1 cellular context compared by ENCODE assay signal in the genomic region with DNA sequence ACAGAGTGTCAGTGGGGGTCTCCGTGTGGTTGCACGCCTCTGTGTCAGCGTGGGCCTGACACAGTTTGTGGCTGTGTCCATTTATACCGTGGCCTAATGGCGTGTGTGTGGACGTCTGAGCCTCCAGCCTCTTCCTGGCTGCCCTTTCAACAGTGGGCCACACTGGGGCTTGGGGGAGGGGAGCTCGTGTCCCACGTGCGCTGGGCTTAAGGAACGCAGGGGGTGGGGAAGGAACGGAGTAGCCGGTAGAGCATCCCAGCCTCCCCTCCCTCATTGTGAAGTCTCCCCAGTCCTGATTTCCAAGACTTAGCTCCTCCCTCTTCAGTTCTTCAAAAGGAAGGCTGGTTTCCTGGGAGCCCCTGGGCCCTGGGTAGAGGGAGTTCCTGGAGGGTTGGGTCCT.
TF ChIP-seq lines count a peak whose summit lies in the region.

No MANE protein-coding gene starts in this region.

TF ChIP-seq in GM23338, 12 proteins besides CTCF, POLR2A, EP300 and RAD21:
- TF ChIP-seq, protein P1, sequence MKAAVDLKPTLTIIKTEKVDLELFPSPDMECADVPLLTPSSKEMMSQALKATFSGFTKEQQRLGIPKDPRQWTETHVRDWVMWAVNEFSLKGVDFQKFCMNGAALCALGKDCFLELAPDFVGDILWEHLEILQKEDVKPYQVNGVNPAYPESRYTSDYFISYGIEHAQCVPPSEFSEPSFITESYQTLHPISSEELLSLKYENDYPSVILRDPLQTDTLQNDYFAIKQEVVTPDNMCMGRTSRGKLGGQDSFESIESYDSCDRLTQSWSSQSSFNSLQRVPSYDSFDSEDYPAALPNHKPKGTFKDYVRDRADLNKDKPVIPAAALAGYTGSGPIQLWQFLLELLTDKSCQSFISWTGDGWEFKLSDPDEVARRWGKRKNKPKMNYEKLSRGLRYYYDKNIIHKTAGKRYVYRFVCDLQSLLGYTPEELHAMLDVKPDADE (IDR thresholded peaks at IDR 0.05) = no peak
- TF ChIP-seq ZNF462 (CRISPR knock-in tag; IDR thresholded peaks at IDR 0.05) = no peak
- TF ChIP-seq, protein P2, sequence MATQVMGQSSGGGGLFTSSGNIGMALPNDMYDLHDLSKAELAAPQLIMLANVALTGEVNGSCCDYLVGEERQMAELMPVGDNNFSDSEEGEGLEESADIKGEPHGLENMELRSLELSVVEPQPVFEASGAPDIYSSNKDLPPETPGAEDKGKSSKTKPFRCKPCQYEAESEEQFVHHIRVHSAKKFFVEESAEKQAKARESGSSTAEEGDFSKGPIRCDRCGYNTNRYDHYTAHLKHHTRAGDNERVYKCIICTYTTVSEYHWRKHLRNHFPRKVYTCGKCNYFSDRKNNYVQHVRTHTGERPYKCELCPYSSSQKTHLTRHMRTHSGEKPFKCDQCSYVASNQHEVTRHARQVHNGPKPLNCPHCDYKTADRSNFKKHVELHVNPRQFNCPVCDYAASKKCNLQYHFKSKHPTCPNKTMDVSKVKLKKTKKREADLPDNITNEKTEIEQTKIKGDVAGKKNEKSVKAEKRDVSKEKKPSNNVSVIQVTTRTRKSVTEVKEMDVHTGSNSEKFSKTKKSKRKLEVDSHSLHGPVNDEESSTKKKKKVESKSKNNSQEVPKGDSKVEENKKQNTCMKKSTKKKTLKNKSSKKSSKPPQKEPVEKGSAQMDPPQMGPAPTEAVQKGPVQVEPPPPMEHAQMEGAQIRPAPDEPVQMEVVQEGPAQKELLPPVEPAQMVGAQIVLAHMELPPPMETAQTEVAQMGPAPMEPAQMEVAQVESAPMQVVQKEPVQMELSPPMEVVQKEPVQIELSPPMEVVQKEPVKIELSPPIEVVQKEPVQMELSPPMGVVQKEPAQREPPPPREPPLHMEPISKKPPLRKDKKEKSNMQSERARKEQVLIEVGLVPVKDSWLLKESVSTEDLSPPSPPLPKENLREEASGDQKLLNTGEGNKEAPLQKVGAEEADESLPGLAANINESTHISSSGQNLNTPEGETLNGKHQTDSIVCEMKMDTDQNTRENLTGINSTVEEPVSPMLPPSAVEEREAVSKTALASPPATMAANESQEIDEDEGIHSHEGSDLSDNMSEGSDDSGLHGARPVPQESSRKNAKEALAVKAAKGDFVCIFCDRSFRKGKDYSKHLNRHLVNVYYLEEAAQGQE (IDR thresholded peaks at IDR 0.05; ENCODE audit: unreplicated experiment) = no peak
- 0 out of 2 replicates have a peak, but pooled peaks have one; percentile 6 for TF ChIP-seq CREB1 (CRISPR knock-in tag; IDR thresholded peaks at IDR 0.05; ENCODE audit: low read depth)
- no peak for TF ChIP-seq EZH2phosphoT487 (IDR thresholded peaks at IDR 0.05; ENCODE audit: unreplicated experiment)
- no peak for TF ChIP-seq ZNF114 (CRISPR knock-in tag; IDR thresholded peaks at IDR 0.05)
- TF ChIP-seq POLR2AphosphoS5 (IDR thresholded peaks at IDR 0.05; ENCODE audit: low read depth) = peak; percentile 34; the same call in 1 of the 2 replicates
- TF ChIP-seq JUNB (IDR thresholded peaks at IDR 0.05; ENCODE audit: unreplicated experiment) = no peak
